In genomic region chr1:201982923-201983805, GRCh38 we compare ENCODE assay signal across 8 cellular contexts. TPM values are rescaled to one million over a fixed set of nuclear protein-coding genes. Genes with fewer than 3 reads are reported as not detected.
DNase-seq lines count a peak whose midpoint lies in the region; ATAC-seq and TF ChIP-seq lines count a peak whose summit lies in the region.

No MANE protein-coding gene starts in this region.

- peaks cover 27% of the 10 kb centered on the region for H3K4me1 Mint-ChIP-seq in Caco-2 (ENCODE audit: low read depth, unreplicated experiment)
- H3K4me1 Mint-ChIP-seq in stimulated activated memory B cell treated with anti-CD40 and anti-IgM and Interleukin-4, amounts not matched to agents 10 μg/mL and 1 μg/mL and 100 μg/mL, for 72 hours, result peaks cover 24% of the 10 kb centered on the region

- H3K79me2 ChIP-seq in OCI-LY7 (ENCODE audit: insufficient read depth, low read depth, low read length), result no peaks in the 10 kb centered on the region

- H3K9me2 ChIP-seq in OCI-LY7 (ENCODE audit: insufficient read depth, low read length), result no peaks in the 10 kb centered on the region

- peak overlapping the region; percentile 62 for H3K4me2 ChIP-seq in OCI-LY7 (ENCODE audit: low read length)

- peak overlapping the region; percentile 68 for H3K4me3 ChIP-seq in Caco-2 (ENCODE audit: low read depth, low read length)
- H3K4me3 ChIP-seq in OCI-LY7 (ENCODE audit: low read depth, low read length, poor library complexity, severe bottlenecking), result peak overlapping the region; percentile 86
- peak overlapping the region; percentile 93 to 96 for H3K4me3 ChIP-seq in esophagus (ENCODE audit: low read depth in 1 of 2, low read length in 2 of 2)
- H3K4me3 ChIP-seq in muscle layer of colon (ENCODE audit: low read depth in 1 of 2, low read length in 2 of 2), result peak overlapping the region; percentile 90 to 93

- intact Hi-C loops in Caco-2 (cut with micrococcal nuclease; ENCODE audit: unreplicated experiment), result loop anchor here (1.0 to 2.0 kb wide), 3 partner anchors 16 to 28 kb away; partner anchors contain the start of gene TIMM17A
- intact Hi-C loops in OCI-LY7 (cut with micrococcal nuclease; ENCODE audit: unreplicated experiment), result no loop called here

- H3K9me3 ChIP-seq in Caco-2 (no peaks in the 10 kb centered on the region), OCI-LY7 (ENCODE audit: low read length) (no peaks in the 10 kb centered on the region), esophagus (ENCODE audit: control insufficient read depth in 2 of 2, insufficient read depth in 1 of 2, low read depth in 1 of 2, low read length in 1 of 2) (no peaks in the 10 kb centered on the region), muscle layer of colon (ENCODE audit: low read length) (no peaks in the 10 kb centered on the region)

- no peaks in the 10 kb centered on the region for H3K27me3 Mint-ChIP-seq in Caco-2 (ENCODE audit: insufficient read depth, unreplicated experiment)
- no peaks in the 10 kb centered on the region for H3K27me3 Mint-ChIP-seq in stimulated activated memory B cell treated with anti-CD40 and anti-IgM and Interleukin-4, amounts not matched to agents 10 μg/mL and 1 μg/mL and 100 μg/mL, for 72 hours

- H3K27me3 ChIP-seq in Caco-2 (replicated peaks; ENCODE audit: control insufficient read depth, insufficient read depth, low read length) (no peaks in the 10 kb centered on the region), esophagus (ENCODE audit: control insufficient read depth in 1 of 2, insufficient read depth in 2 of 2, low read length in 2 of 2) (no peaks in the 10 kb centered on the region), muscle layer of colon (ENCODE audit: control insufficient read depth in 1 of 2, insufficient read depth in 2 of 2, low read length in 2 of 2) (no peaks in the 10 kb centered on the region)

- POLR2A ChIA-PET in Caco-2 (lab: Charles Lee) (interaction anchor here (0.6 to 1.6 kb wide), 2 partner anchors 14 to 27 kb away, joined by 3 to 13 read pairs; partner anchors contain the start of gene ELF3), OCI-LY7 (lab: Charles Lee) (interaction anchor here (0.8 to 2.0 kb wide), 2 partner anchors 9 to 31 kb away, joined by 3 to 5 read pairs; no protein-coding TSS in a partner anchor)

- peak overlapping the region; percentile 81 for H3K9ac ChIP-seq in muscle layer of colon (ENCODE audit: low read length)

- DNase-seq in Caco-2, result peak; percentile 86 to 93
- peak; percentile 64 for DNase-seq in OCI-LY7 (ENCODE audit: low spot score)
- DNase-seq in activated T-cell treated with anti-CD3 and anti-CD28 coated beads, Interleukin-2, amount 50 U/mL, for 1 hour, result peak; percentile 69

- no peaks in the 10 kb centered on the region for H4K20me1 ChIP-seq in OCI-LY7 (ENCODE audit: insufficient read depth, low read length)

- H3K36me3 ChIP-seq in Caco-2 (ENCODE audit: control insufficient read depth, insufficient read depth, low read length), result 0 out of 2 replicates have a peak, but pooled peaks cover 1% of the 10 kb centered on the region
- H3K36me3 ChIP-seq in OCI-LY7 (ENCODE audit: insufficient read depth, low read length), result no peaks in the 10 kb centered on the region
- H3K36me3 ChIP-seq in esophagus (ENCODE audit: control insufficient read depth in 2 of 2, insufficient read depth in 2 of 2, low read length in 1 of 2), result no peaks in the 10 kb centered on the region
- H3K36me3 ChIP-seq in muscle layer of colon (ENCODE audit: insufficient read depth, low read length), result no peaks in the 10 kb centered on the region

- ATAC-seq in GM19452 (IDR thresholded peaks at IDR 0.05; ENCODE audit: unreplicated experiment) (peak; percentile 68), HG03571 (IDR thresholded peaks at IDR 0.05; ENCODE audit: unreplicated experiment) (peak; percentile 61)
- ATAC-seq in stimulated activated memory B cell treated with anti-CD40 and anti-IgM and Interleukin-4, amounts not matched to agents 10 μg/mL and 1 μg/mL and 100 μg/mL, for 72 hours, result peak; percentile 85

- 2% methylated on average over 41 to 53 of the region's 53 CpGs for WGBS in esophagus, 2 donors

- TF ChIP-seq CTCF in Caco-2 (IDR thresholded peaks at IDR 0.05; ENCODE audit: insufficient read depth in 1 of 2, low read depth in 1 of 2, low read length in 1 of 2, severe bottlenecking in 1 of 2, unreplicated experiment in 1 of 2), result peak; percentile 14 to 24
- 0 out of 2 replicates have a peak, but pooled peaks have one; percentile 20 for TF ChIP-seq CTCF in OCI-LY7 (conservative IDR thresholded peaks at IDR 0.05; ENCODE audit: low read length)

- H3K9me3 Mint-ChIP-seq in Caco-2 (ENCODE audit: unreplicated experiment), result no peaks in the 10 kb centered on the region
- no peaks in the 10 kb centered on the region for H3K9me3 Mint-ChIP-seq in stimulated activated memory B cell treated with anti-CD40 and anti-IgM and Interleukin-4, amounts not matched to agents 10 μg/mL and 1 μg/mL and 100 μg/mL, for 72 hours

- H3K4me3 Mint-ChIP-seq in Caco-2 (ENCODE audit: unreplicated experiment), result peak overlapping the region; percentile 99
- peak overlapping the region; percentile 92 for H3K4me3 Mint-ChIP-seq in stimulated activated memory B cell treated with anti-CD40 and anti-IgM and Interleukin-4, amounts not matched to agents 10 μg/mL and 1 μg/mL and 100 μg/mL, for 72 hours

- peak overlapping the region; percentile 87 for H2AFZ ChIP-seq in OCI-LY7 (ENCODE audit: low read length)

- CTCF ChIA-PET in Caco-2 (lab: Charles Lee) (interaction anchor here (0.6 to 1.7 kb wide), 4 partner anchors 17 to 151 kb away, joined by 3 to 10 read pairs (median 5); partner anchors contain the start of gene ELF3), OCI-LY7 (lab: Charles Lee; ENCODE audit: unreplicated experiment) (no interaction called here)

- peaks cover 22% of the 10 kb centered on the region for H3K36me3 Mint-ChIP-seq in Caco-2 (ENCODE audit: insufficient read depth, unreplicated experiment)
- no peaks in the 10 kb centered on the region for H3K36me3 Mint-ChIP-seq in stimulated activated memory B cell treated with anti-CD40 and anti-IgM and Interleukin-4, amounts not matched to agents 10 μg/mL and 1 μg/mL and 100 μg/mL, for 72 hours

- H3K4me1 ChIP-seq in Caco-2 (peaks cover 17% of the 10 kb centered on the region), OCI-LY7 (ENCODE audit: insufficient read depth, low read length, poor library complexity, severe bottlenecking) (peaks cover 12% of the 10 kb centered on the region), esophagus (ENCODE audit: control insufficient read depth in 2 of 2, insufficient read depth in 2 of 2, low read length in 1 of 2) (peaks cover 2 to 4% of the 10 kb centered on the region in 2 donors), muscle layer of colon (ENCODE audit: insufficient read depth, low read length) (peaks cover 11% of the 10 kb centered on the region)

- H3K27ac ChIP-seq in OCI-LY7 (ENCODE audit: low read depth, low read length, poor library complexity, severe bottlenecking) (no peak overlapping the region), esophagus (ENCODE audit: low read depth in 2 of 2, low read length in 1 of 2) (peak overlapping the region; percentile 89 to 93), muscle layer of colon (ENCODE audit: low read depth, low read length) (peak overlapping the region; percentile 86)

- peak overlapping the region; percentile 94 for H3K27ac Mint-ChIP-seq in Caco-2 (ENCODE audit: unreplicated experiment)
- peak overlapping the region; percentile 86 for H3K27ac Mint-ChIP-seq in stimulated activated memory B cell treated with anti-CD40 and anti-IgM and Interleukin-4, amounts not matched to agents 10 μg/mL and 1 μg/mL and 100 μg/mL, for 72 hours

- BruUV-seq in Caco-2 (replicated peaks; lab: Mats Ljungman, UMichigan) (no TSS peak), OCI-LY7 (replicated peaks; lab: Mats Ljungman, UMichigan) (no TSS peak)

RNA-seq across cellular contexts. Expression of gene RNPEP, which starts 0.7 kb away (rescaled TPM):
- total RNA-seq in Caco-2 (2022), result 75.9 and 83.0 TPM in 2 replicates
- 14.7 and 22.7 TPM in 2 replicates for total RNA-seq in OCI-LY7 (2014; rRNA removed; shearing (Covaris generic))
- total RNA-seq in OCI-LY7 (2022), result 50.9 and 52.1 TPM in 2 replicates
- polyA plus RNA-seq in esophagus, result 10 to 100 TPM; 45.3 to 52.3 TPM

RNA-seq across cellular contexts. Expression of gene ELF3, which starts 27.2 kb away (rescaled TPM):
- total RNA-seq in Caco-2 (2022) (116 and 126 TPM in 2 replicates), OCI-LY7 (2022) (0.18 and 0.44 TPM in 2 replicates)
- total RNA-seq in OCI-LY7 (2014; rRNA removed; shearing (Covaris generic)), result 0.09 TPM in 1 of 2 replicates, not detected in the other
- 100 to 1,000 TPM; 440 to 749 TPM for polyA plus RNA-seq in esophagus

RNA-seq across cellular contexts. Expression of gene TIMM17A, which starts 27.9 kb away (rescaled TPM):
- total RNA-seq in Caco-2 (2022) (63.7 and 64.1 TPM in 2 replicates), OCI-LY7 (2022) (55.6 and 67.2 TPM in 2 replicates)
- 41.2 and 43.8 TPM in 2 replicates for total RNA-seq in OCI-LY7 (2014; rRNA removed; shearing (Covaris generic))
- polyA plus RNA-seq in esophagus, result 10 to 100 TPM; 21.7 to 37.4 TPM

RNA-seq across cellular contexts. Expression of gene LMOD1, which starts 36.8 kb away (rescaled TPM):
- 0.11 TPM in 1 of 2 replicates, not detected in the other for total RNA-seq in Caco-2 (2022)
- total RNA-seq in OCI-LY7 (2014; rRNA removed; shearing (Covaris generic)), result not detected in 2 replicates
- total RNA-seq in OCI-LY7 (2022), result not detected in 2 replicates
- polyA plus RNA-seq in esophagus, result 10 to 100 TPM; 30.2 to 60.4 TPM

Comparison
In these comparisons a context has a peak if more than half of its experiments do, and no peak if none do; other contexts are left out.
1. RNA of gene ELF3, which starts 27.2 kb away (total RNA-seq): 116 to 126 TPM in Caco-2; 0.09 to 0.44 TPM in OCI-LY7; every median in the first group is over 10 times any median in the second.
2. Peak in every context shown above with its lines, with median percentiles within 50 percentile points of each other: DNase-seq, H3K4me3 ChIP-seq and ATAC-seq.